ENCODE assay signal across 8 cellular contexts in the genomic region with DNA sequence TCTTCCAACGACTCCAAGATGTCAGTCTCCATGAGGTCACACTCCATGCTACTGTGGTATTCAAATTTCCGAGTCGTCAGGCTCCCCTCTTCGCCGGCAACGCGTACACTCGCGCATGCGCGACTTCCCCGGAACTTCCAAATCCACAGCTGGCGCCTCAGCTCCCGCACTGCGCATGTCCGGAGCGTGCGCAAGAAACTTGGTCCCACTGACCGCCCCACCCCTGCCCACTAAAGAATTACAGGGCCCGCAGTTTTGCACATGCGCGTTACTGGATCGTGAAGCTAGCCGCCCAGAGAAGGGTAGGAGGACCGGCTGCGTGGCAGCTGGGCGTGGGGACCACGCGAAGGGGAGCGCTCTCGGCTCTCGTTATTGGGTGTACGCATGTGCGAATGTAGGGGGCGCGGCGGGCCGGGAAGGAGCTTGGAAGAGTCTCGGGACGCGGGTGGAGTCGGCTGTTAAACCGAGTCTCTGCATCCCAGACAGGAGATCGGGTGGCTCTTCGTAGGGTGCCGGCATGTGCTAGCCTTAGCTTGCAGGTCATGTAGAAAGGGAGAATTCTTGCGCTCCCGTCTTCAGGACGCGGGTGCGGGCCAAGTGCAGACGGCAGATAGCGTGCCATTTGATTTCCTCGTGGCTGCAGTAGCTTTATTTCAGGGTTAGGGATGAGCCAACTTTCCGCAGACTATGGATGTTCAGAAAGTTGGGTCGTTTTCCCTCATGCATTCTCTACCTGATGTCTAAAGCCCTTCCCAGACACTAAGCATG. TPM values are rescaled to one million over a fixed set of nuclear protein-coding genes. Genes with fewer than 3 reads are reported as not detected.
DNase-seq lines count a peak whose midpoint lies in the region; ATAC-seq and TF ChIP-seq lines count a peak whose summit lies in the region.

A gene (minus strand): TSS at position 125 of the 768 bp plus-strand sequence. CDS start 78 bp downstream, at position 47.

- H3K36me3 ChIP-seq in BLaER1 treated with 17β-estradiol and CSF1 and Interleukin-3, amounts not matched to agents 10 nM and 100 nM: peaks cover 9 to 14% (median 10%) of the 10 kb centered on the region in 11 experiments; a peak in 20 of 22 replicates

- intact Hi-C loops in activated CD4-positive, alpha-beta T cell treated with anti-CD3 and anti-CD28 coated beads, Interleukin-2, amount 10 ng/mL, durations not matched to agents 24 days and 14 days (cut with micrococcal nuclease): loop anchor here (1.0 to 5.0 kb wide), 7 partner anchors 17 to 1589 kb away; a partner anchor contains a TSS

- H3K27ac Mint-ChIP-seq in activated CD4-positive, alpha-beta T cell treated with anti-CD3 and anti-CD28 coated beads, Interleukin-2, amount 10 ng/mL, durations not matched to agents 24 days and 14 days: peak within 1 kb of the TSS; percentile 99

- DNase-seq in NCI-H526 treated with DMSO at 0.1 percent for 48 hours (lab: John Stamatoyannopoulos, UW) (peak; percentile 94), coronary artery (ENCODE audit: low spot score) (peak; percentile 99)
- peak; percentile 100 for DNase-seq in activated CD4-positive, alpha-beta T cell treated with anti-CD3 and anti-CD28 coated beads, Interleukin-2, amount 10 ng/mL, durations not matched to agents 24 days and 14 days
- peak; percentile 98 to 99 for DNase-seq in stimulated activated CD4-positive, alpha-beta T cell treated with anti-CD3 and anti-CD28 coated beads, Interleukin-1b, Interleukin-23, amount 100 ng/mL, for 4 hours (ENCODE audit: low read depth in 2 of 2)

- peaks cover 2% of the 10 kb centered on the region for H3K27me3 Mint-ChIP-seq in activated CD4-positive, alpha-beta T cell treated with anti-CD3 and anti-CD28 coated beads, Interleukin-2, amount 10 ng/mL, durations not matched to agents 24 days and 14 days

- peaks cover 0 to 28% (median 17%) of the 10 kb centered on the region in 11 experiments; a peak in 9 of 22 replicates for H4K20me1 ChIP-seq in BLaER1 treated with 17β-estradiol and CSF1 and Interleukin-3, amounts not matched to agents 10 nM and 100 nM

- peaks cover 30% of the 10 kb centered on the region for H3K4me1 Mint-ChIP-seq in activated CD4-positive, alpha-beta T cell treated with anti-CD3 and anti-CD28 coated beads, Interleukin-2, amount 10 ng/mL, durations not matched to agents 24 days and 14 days

- no peaks in the 10 kb centered on the region for H3K9me3 ChIP-seq in BLaER1 treated with 17β-estradiol and CSF1 and Interleukin-3, amounts not matched to agents 10 nM and 100 nM (replicated peaks in 1 of 11)

- peak within 1 kb of the TSS; percentile 48 to 88 (median 83); a peak in 21 of 22 replicates for H3K27ac ChIP-seq in BLaER1 treated with 17β-estradiol and CSF1 and Interleukin-3, amounts not matched to agents 10 nM and 100 nM
- H3K27ac ChIP-seq in coronary artery: peak within 1 kb of the TSS; percentile 89 to 96
- peak within 1 kb of the TSS; percentile 80 for H3K27ac ChIP-seq in layer of hippocampus (ENCODE audit: low read depth, low read length)

- H3K4me3 Mint-ChIP-seq in activated CD4-positive, alpha-beta T cell treated with anti-CD3 and anti-CD28 coated beads, Interleukin-2, amount 10 ng/mL, durations not matched to agents 24 days and 14 days: peak within 1 kb of the TSS; percentile 98

- no peak for TF ChIP-seq CTCF in coronary artery (IDR thresholded peaks at IDR 0.05)

- H3K4me2 ChIP-seq in BLaER1 treated with 17β-estradiol and CSF1 and Interleukin-3, amounts not matched to agents 10 nM and 100 nM: peak within 1 kb of the TSS; percentile 82 to 98 (median 90)

- H3K4me1 ChIP-seq in BLaER1 treated with 17β-estradiol and CSF1 and Interleukin-3, amounts not matched to agents 10 nM and 100 nM: peaks cover 16 to 32% (median 26%) of the 10 kb centered on the region in 10 experiments

- ATAC-seq in GM19324 (IDR thresholded peaks at IDR 0.05; ENCODE audit: low FRiP score, unreplicated experiment) (peak; percentile 99), HG03469 (IDR thresholded peaks at IDR 0.05; ENCODE audit: unreplicated experiment) (peak; percentile 85)

- H3K4me3 ChIP-seq in BLaER1 treated with 17β-estradiol and CSF1 and Interleukin-3, amounts not matched to agents 10 nM and 100 nM: peak within 1 kb of the TSS; percentile 80 to 99 (median 94)
- H3K4me3 ChIP-seq in coronary artery: peak within 1 kb of the TSS; percentile 96

- H3K9me3 Mint-ChIP-seq in activated CD4-positive, alpha-beta T cell treated with anti-CD3 and anti-CD28 coated beads, Interleukin-2, amount 10 ng/mL, durations not matched to agents 24 days and 14 days: no peaks in the 10 kb centered on the region

- no peaks in the 10 kb centered on the region for H3K27me3 ChIP-seq in BLaER1 treated with 17β-estradiol and CSF1 and Interleukin-3, amounts not matched to agents 10 nM and 100 nM
- no peaks in the 10 kb centered on the region for H3K27me3 ChIP-seq in layer of hippocampus (ENCODE audit: control insufficient read depth, insufficient read depth, low read length)

- peaks cover 18% of the 10 kb centered on the region for H3K36me3 Mint-ChIP-seq in activated CD4-positive, alpha-beta T cell treated with anti-CD3 and anti-CD28 coated beads, Interleukin-2, amount 10 ng/mL, durations not matched to agents 24 days and 14 days (ENCODE audit: low read depth)

- H3K9ac ChIP-seq in BLaER1 treated with 17β-estradiol and CSF1 and Interleukin-3, amounts not matched to agents 10 nM and 100 nM: peak within 1 kb of the TSS; percentile 81 to 90 (median 87)

RNA-seq across cellular contexts. Expression of the gene that starts here (rescaled TPM):
- total RNA-seq in activated CD4-positive, alpha-beta T cell treated with anti-CD3 and anti-CD28 coated beads, Interleukin-2, amount 10 ng/mL, durations not matched to agents 24 days and 14 days: 72.9 and 79.2 TPM in 2 replicates

Comparison
In these comparisons a context has a peak if more than half of its experiments do, and no peak if none do; other contexts are left out.
1. Peak in every context shown above with its lines: DNase-seq, ATAC-seq, H3K4me3 ChIP-seq and H3K27ac ChIP-seq.